In the genomic region with DNA sequence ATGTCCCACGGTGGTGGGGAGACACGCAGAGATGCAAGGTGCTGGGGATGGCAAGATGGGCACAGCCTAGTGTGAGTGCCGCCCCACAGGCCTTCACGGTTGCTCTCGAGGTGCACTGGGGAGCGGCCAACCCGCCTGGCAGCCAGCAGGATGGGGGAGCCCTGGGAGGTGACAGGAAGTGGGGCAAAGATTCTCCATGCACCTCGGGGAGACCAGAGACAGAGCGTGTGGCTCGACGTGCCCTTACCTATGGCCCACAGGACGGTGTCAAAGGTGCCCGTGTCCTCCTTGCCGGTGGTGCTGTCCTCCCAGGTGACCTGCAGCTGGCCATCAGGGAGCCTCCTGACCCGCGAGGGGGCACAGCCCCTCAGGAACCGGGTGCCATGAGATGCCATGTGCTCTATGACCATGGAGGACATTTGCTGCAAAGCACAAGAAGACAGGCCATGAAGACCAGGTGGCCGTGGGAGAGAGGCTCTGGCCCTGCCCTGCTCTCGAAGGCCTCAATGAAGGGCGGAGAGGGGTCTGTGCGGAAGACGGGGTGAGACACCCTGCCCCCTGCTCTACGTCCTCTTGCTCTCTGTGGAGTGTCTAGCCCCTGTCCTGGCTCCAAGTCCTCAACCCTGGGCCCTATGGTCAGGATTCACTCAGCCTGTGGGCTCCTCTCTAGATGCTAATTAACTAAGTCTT, we compare ENCODE assay signal across 1 cellular context.
TF ChIP-seq lines count a peak whose summit lies in the region.

No MANE protein-coding gene starts in this region.

TF ChIP-seq in K562, 482 proteins besides CTCF, POLR2A, EP300 and RAD21 (continued from another document):
- TF ChIP-seq MXI1 (IDR thresholded peaks at IDR 0.05; ENCODE audit: low read depth, low read length) = no peak
